ENCODE assay signal across 25 cellular contexts in genomic region chr9:38000735-38001134, GRCh38.
DNase-seq lines count a peak whose midpoint lies in the region; FAIRE-seq and TF ChIP-seq lines count a peak whose summit lies in the region.
"Had no signal": no experiment of that assay in that cellular context is flagged by ENCODE, and none has a peak within 500 bp of the region (broad histone marks: within the 10 kb centered on the region; RNA-seq: fewer than 3 reads in every experiment).

No MANE protein-coding gene starts in this region.

- no peak overlapping the region for H3K23ac ChIP-seq in H1 (ENCODE audit: insufficient read length)

- TF ChIP-seq EP300 in H1 (IDR thresholded peaks at IDR 0.05; ENCODE audit: borderline replicate concordance in 1 of 2, low read depth in 2 of 2, low read length in 2 of 2): no peak

- H3K4ac ChIP-seq in H1 (replicated peaks; ENCODE audit: insufficient read length, low read depth, low read length): no peak overlapping the region

- no peaks in the 10 kb centered on the region for H3K23me2 ChIP-seq in H1 (ENCODE audit: low read depth, low read length)

- H4K5ac ChIP-seq in H1 (ENCODE audit: insufficient read length, low read depth, low read length): no peak overlapping the region

- FAIRE-seq in GM12891 (lab: Jason Lieb, UNC) (peak; percentile 26), GM19239 (lab: Jason Lieb, UNC) (peak; percentile 88), H1 (lab: Jason Lieb, UNC) (no peak), D721Med (lab: Jason Lieb, UNC) (no peak)
- FAIRE-seq: islet of Langerhans had no signal

- no peak for DNase-seq in GM12891 (ENCODE audit: insufficient read length, low spot score)
- no peak for DNase-seq in GM19239 (ENCODE audit: insufficient read length, low spot score)
- no peak for DNase-seq in H1 (ENCODE audit: low read depth in 1 of 2, low spot score in 2 of 2)
- DNase-seq in D721Med (ENCODE audit: insufficient read length, low spot score): no peak
- no peak for DNase-seq in T1000 (lab: John Stamatoyannopoulos, UW)
- no peak for DNase-seq in hypothalamus (lab: John Stamatoyannopoulos, UW)
- DNase-seq in NCI-H2107 (lab: John Stamatoyannopoulos, UW): no peak
- DNase-seq: activated CD4-positive, alpha-beta T cell treated with anti-CD3 and anti-CD28 coated beads for 48 hours; activated naive CD8-positive, alpha-beta T cell treated with anti-CD3 and anti-CD28 coated beads for 36 hours; effector CD8-positive, alpha-beta T cell; EL; foreskin melanocyte; GOT3; hippocampal formation; KG1; NCI-H187; NCI-H2227 treated with DMSO at 0.1 percent for 48 hours; NCI-H774; SIG-M5; testis had no signal

- H4K91ac ChIP-seq in H1 (replicated peaks; ENCODE audit: insufficient read length, low read length): no peak overlapping the region

- H4K8ac ChIP-seq in H1 (ENCODE audit: extremely low read depth, insufficient read depth, low read length): no peak overlapping the region

- no peak overlapping the region for H2BK5ac ChIP-seq in H1 (ENCODE audit: low read depth, low read length)

- no peak overlapping the region for H2BK15ac ChIP-seq in H1 (ENCODE audit: low read length)

- no peak overlapping the region for H2BK120ac ChIP-seq in H1 (replicated peaks; ENCODE audit: low read depth, low read length)

- 0 out of 2 replicates have a peak overlapping the region, but pooled peaks have one; percentile 2 for H2BK20ac ChIP-seq in H1 (ENCODE audit: low read length)

- H3K27me3 ChIP-seq in OCI-LY3 (ENCODE audit: low read depth, low read length) (no peaks in the 10 kb centered on the region), H1 (replicated peaks in 1 of 4; ENCODE audit: control insufficient read depth in 3 of 4, extremely low read depth in 1 of 4, insufficient read depth in 3 of 4, low read length in 3 of 4) (no peaks in the 10 kb centered on the region)
- H3K27me3 ChIP-seq: testis, vagina had no signal

- H3K36me3 ChIP-seq in OCI-LY3 (replicated peaks; ENCODE audit: low read depth, low read length): no peaks in the 10 kb centered on the region
- peaks cover 0 to 2% (median 0%) of the 10 kb centered on the region in 4 experiments; a peak in 1 of 8 replicates for H3K36me3 ChIP-seq in H1 (ENCODE audit: control insufficient read depth in 2 of 4, insufficient read depth in 4 of 4, low read length in 3 of 4)
- H3K36me3 ChIP-seq: vagina had no signal

- no peak overlapping the region for H2AFZ ChIP-seq in OCI-LY3 (ENCODE audit: low read depth, low read length)
- no peak overlapping the region for H2AFZ ChIP-seq in H1 (ENCODE audit: low read length)

- H3K56ac ChIP-seq in H1 (replicated peaks; ENCODE audit: insufficient read length, low read depth, low read length): no peak overlapping the region

- no peak overlapping the region for H3K18ac ChIP-seq in H1 (ENCODE audit: extremely low read depth, low read length)

- no peak for TF ChIP-seq RAD21 in H1 (IDR thresholded peaks at IDR 0.05 in 1 of 2, conservative IDR thresholded peaks at IDR 0.05 in 1 of 2; ENCODE audit: low read depth in 2 of 2, low read length in 2 of 2)

- TF ChIP-seq CTCF in OCI-LY3 (IDR thresholded peaks at IDR 0.05; ENCODE audit: low read depth, low read length): no peak
- TF ChIP-seq CTCF in H1 (IDR thresholded peaks at IDR 0.05; ENCODE audit: control extremely low read depth in 1 of 3, insufficient read depth in 1 of 3, low read depth in 1 of 3, low read length in 3 of 3): no peak
- no peak for TF ChIP-seq CTCF in D721Med (IDR thresholded peaks at IDR 0.05; ENCODE audit: insufficient read depth, missing control alignments)

- H4K20me1 ChIP-seq in OCI-LY3 (ENCODE audit: insufficient read depth, low read length) (no peaks in the 10 kb centered on the region), H1 (replicated peaks in 1 of 2; ENCODE audit: control insufficient read depth in 1 of 2, insufficient read depth in 2 of 2, low read length in 2 of 2) (no peaks in the 10 kb centered on the region)

- no peaks in the 10 kb centered on the region for H3K9me3 ChIP-seq in OCI-LY3 (ENCODE audit: insufficient read depth, low read length)
- no peaks in the 10 kb centered on the region for H3K9me3 ChIP-seq in H1 (ENCODE audit: insufficient read depth in 2 of 2, low read depth in 1 of 2, low read length in 1 of 2)
- H3K9me3 ChIP-seq: testis, vagina had no signal

- H3K9ac ChIP-seq in OCI-LY3 (ENCODE audit: low read length): no peak overlapping the region; the same call in 1 of the 2 replicates
- no peak overlapping the region for H3K9ac ChIP-seq in H1 (replicated peaks in 1 of 4; ENCODE audit: extremely low read depth in 1 of 4, low read depth in 3 of 4, low read length in 3 of 4)

- peaks cover 40% of the 10 kb centered on the region for H3K4me1 ChIP-seq in OCI-LY3 (ENCODE audit: low read length)
- H3K4me1 ChIP-seq in H1 (replicated peaks in 1 of 4; ENCODE audit: control insufficient read depth in 3 of 4, insufficient read depth in 4 of 4, low read length in 3 of 4): peaks cover 0 to 12% (median 5%) of the 10 kb centered on the region in 4 experiments; a peak in 6 of 7 replicates
- H3K4me1 ChIP-seq: testis had no signal

- H3K4me3 ChIP-seq in OCI-LY3 (ENCODE audit: low read length) (peak overlapping the region; percentile 20; the same call in 1 of the 2 replicates), H1 (ENCODE audit: extremely low read depth in 1 of 4, insufficient read depth in 2 of 4, low read depth in 3 of 4, low read length in 4 of 4) (no peak overlapping the region)
- H3K4me3 ChIP-seq: lung, testis, vagina had no signal

- H3K79me2 ChIP-seq in OCI-LY3 (ENCODE audit: low read length) (no peaks in the 10 kb centered on the region), H1 (ENCODE audit: control insufficient read depth in 1 of 2, insufficient read depth in 2 of 2, low read length in 2 of 2) (no peaks in the 10 kb centered on the region; a peak in 1 of 4 replicates)

- H3K79me1 ChIP-seq in H1 (ENCODE audit: low read depth, low read length): peaks cover 10% of the 10 kb centered on the region; the same call in 1 of the 2 replicates

- no peak overlapping the region for H3K14ac ChIP-seq in H1 (ENCODE audit: insufficient read length)

- H3K27ac ChIP-seq in OCI-LY3 (ENCODE audit: low read length): peak overlapping the region; percentile 46
- no peak overlapping the region for H3K27ac ChIP-seq in H1 (ENCODE audit: low read depth, low read length)
- H3K27ac ChIP-seq: C4-2B, testis, vagina had no signal

- POLR2A ChIA-PET in H1 (lab: Charles Lee; ENCODE audit: partially characterized antibody): no interaction called here

- H2AK5ac ChIP-seq in H1 (ENCODE audit: low read depth, low read length): no peak overlapping the region

- H3K4me2 ChIP-seq in OCI-LY3 (ENCODE audit: low read length): peak overlapping the region; percentile 64
- no peak overlapping the region for H3K4me2 ChIP-seq in H1 (ENCODE audit: insufficient read depth in 1 of 2, low read depth in 2 of 2, low read length in 2 of 2)

- H2BK12ac ChIP-seq in H1 (ENCODE audit: low read depth, low read length): no peak overlapping the region

- no peak for TF ChIP-seq POLR2A in GM12891 (IDR thresholded peaks at IDR 0.05; ENCODE audit: low read depth, low read length)
- no peak for TF ChIP-seq POLR2A in H1 (IDR thresholded peaks at IDR 0.05; ENCODE audit: control extremely low read depth in 1 of 2, low read depth in 2 of 2, low read length in 2 of 2)

- WGBS in H1 (ENCODE audit: extremely low coverage in 1 of 2, insufficient coverage in 1 of 2, insufficient read length in 1 of 2, insufficient replicate concordance in 2 of 2, low coverage in 1 of 2, low lambda C conversion rate in 2 of 2, missing lambda C conversion rate in 1 of 2), 2 experiments: 88% methylated on average over 5 of the region's 5 CpGs; no CpG with 5 or more reads in 1 of the 2 experiments

- CTCF ChIA-PET in H1 (lab: Charles Lee; ENCODE audit: partially characterized antibody): interaction anchor here (1.0 kb wide), 1 partner anchor 31 kb away, joined by 4 read pairs; no protein-coding TSS in a partner anchor

TF ChIP-seq in GM12891, 5 proteins besides CTCF, POLR2A, EP300 and RAD21:
- TF ChIP-seq PAX5 (IDR thresholded peaks at IDR 0.05; ENCODE audit: insufficient read depth, low read length, severe bottlenecking) (no peak), TAF1 (IDR thresholded peaks at IDR 0.05; ENCODE audit: low read depth, low read length) (no peak), SPI1 (IDR thresholded peaks at IDR 0.05; ENCODE audit: low read depth, low read length) (no peak), POLR2AphosphoS5 (IDR thresholded peaks at IDR 0.05; ENCODE audit: low read depth, low read length) (no peak), POU2F2 (IDR thresholded peaks at IDR 0.05; ENCODE audit: low read depth, low read length) (no peak)
TF ChIP-seq in GM12891: peak in this region for 0.

TF ChIP-seq in H1, 55 proteins besides CTCF, POLR2A, EP300 and RAD21:
- TF ChIP-seq CHD1 (IDR thresholded peaks at IDR 0.05; ENCODE audit: low read depth, low read length) (no peak), GTF2F1 (IDR thresholded peaks at IDR 0.05; ENCODE audit: borderline replicate concordance, low read depth, low read length) (no peak), BACH1 (IDR thresholded peaks at IDR 0.05; ENCODE audit: low read length) (no peak), SUZ12 (IDR thresholded peaks at IDR 0.05; ENCODE audit: low read length) (no peak), POLR2AphosphoS5 (IDR thresholded peaks at IDR 0.05; ENCODE audit: low read depth, low read length) (no peak), YY1 (IDR thresholded peaks at IDR 0.05; ENCODE audit: low read depth, low read length) (no peak), CTBP2 (IDR thresholded peaks at IDR 0.05; ENCODE audit: borderline replicate concordance, insufficient read depth, insufficient read length, low read length) (no peak), CBX5 (IDR thresholded peaks at IDR 0.05; ENCODE audit: low read depth, low read length) (no peak), RXRA (IDR thresholded peaks at IDR 0.05; ENCODE audit: insufficient read depth, low read depth, low read length) (no peak), TBP (IDR thresholded peaks at IDR 0.05; ENCODE audit: low read depth, low read length) (no peak), GABPA (IDR thresholded peaks at IDR 0.05; ENCODE audit: borderline replicate concordance, insufficient read depth, low read length) (no peak), ZNF274 (IDR thresholded peaks at IDR 0.05; ENCODE audit: borderline replicate concordance, extremely low read depth, low read length) (no peak), NRF1 (IDR thresholded peaks at IDR 0.05; ENCODE audit: low read depth, low read length) (no peak), POU5F1 (IDR thresholded peaks at IDR 0.05; ENCODE audit: low read depth, low read length) (no peak), KDM4A (IDR thresholded peaks at IDR 0.05; ENCODE audit: low read depth, low read length, severe bottlenecking) (no peak), SIRT6 (IDR thresholded peaks at IDR 0.05; ENCODE audit: low read length) (no peak), CEBPB (IDR thresholded peaks at IDR 0.05; ENCODE audit: low read depth, low read length) (no peak), MAFK (IDR thresholded peaks at IDR 0.05; ENCODE audit: low read depth, low read length) (no peak), SRF (IDR thresholded peaks at IDR 0.05; ENCODE audit: low read depth, low read length) (no peak)
TF ChIP-seq in H1: peak in this region for 0.
